ENCODE assay signal across 23 cellular contexts in genomic region chr2:212959469-212960117, GRCh38.
DNase-seq lines count a peak whose midpoint lies in the region; ATAC-seq and TF ChIP-seq lines count a peak whose summit lies in the region.
"Had no signal": no experiment of that assay in that cellular context is flagged by ENCODE, and none has a peak within 500 bp of the region (broad histone marks: within the 10 kb centered on the region; RNA-seq: fewer than 3 reads in every experiment).

No MANE protein-coding gene starts in this region.

- H3K4me3 Mint-ChIP-seq in T-helper 17 cell = peak overlapping the region; percentile 25
- H3K4me3 Mint-ChIP-seq: neural crest cell had no signal

- no peak overlapping the region for H2AFZ ChIP-seq in DND-41 (ENCODE audit: low read depth, low read length)
- H2AFZ ChIP-seq in smooth muscle cell (ENCODE audit: low read depth) = no peak overlapping the region

- H3K4me3 ChIP-seq in DND-41 (ENCODE audit: low read depth in 1 of 2, low read length in 2 of 2) (0 out of 4 replicates have a peak overlapping the region, but pooled peaks of 1 of the 2 experiments have one; percentile 2), smooth muscle cell (no peak overlapping the region), lower lobe of right lung (no peak overlapping the region)
- H3K4me3 ChIP-seq: adrenal gland, tibial nerve had no signal

- H4K20me1 ChIP-seq in DND-41 (ENCODE audit: insufficient read depth, low read length) (no peaks in the 10 kb centered on the region), smooth muscle cell (ENCODE audit: low read depth) (no peaks in the 10 kb centered on the region)

- ATAC-seq in DND-41 (ENCODE audit: insufficient read depth, low read depth) (no peak), T-helper 17 cell (no peak), foreskin keratinocyte (no peak), GM21717 (IDR thresholded peaks at IDR 0.05; ENCODE audit: unreplicated experiment) (no peak), lower lobe of right lung (no peak), HG03354 (IDR thresholded peaks at IDR 0.05; ENCODE audit: poor library complexity, severe bottlenecking, unreplicated experiment) (no peak)

- peak; percentile 14 for DNase-seq in DND-41
- no peak for DNase-seq in T-helper 17 cell
- DNase-seq in foreskin keratinocyte = peak in 1 of 2 donors; percentile 48
- no peak for DNase-seq in smooth muscle cell (lab: John Stamatoyannopoulos, UW; ENCODE audit: unreplicated experiment)
- no peak for DNase-seq in lower lobe of right lung
- DNase-seq: activated CD4-positive, alpha-beta T cell treated with anti-CD3 and anti-CD28 coated beads, Interleukin-2, amount 50 U/mL, for 1 hour; activated gamma-delta T cell treated with Interleukin-2 at 50 U/mL for 16 hours; adrenal gland; COR-L47; HCEC 1CT; left cardiac atrium; midbrain; NCI-H1417 treated with DMSO at 0.1 percent for 48 hours; NCI-H526; SHP77 treated with DMSO at 0.1 percent for 48 hours; stimulated activated naive CD8-positive, alpha-beta T cell treated with anti-CD3 and anti-CD28 coated beads, Interleukin-15, Interleukin-2, amounts not matched to agents 100 U/mL and 50 U/mL, for 24 hours; T-helper 1 cell had no signal

- H3K79me2 ChIP-seq in DND-41 (ENCODE audit: insufficient read depth, low read length) = no peaks in the 10 kb centered on the region
- no peaks in the 10 kb centered on the region for H3K79me2 ChIP-seq in smooth muscle cell (ENCODE audit: low read depth)

- peaks cover 7% of the 10 kb centered on the region for H3K36me3 ChIP-seq in DND-41 (ENCODE audit: insufficient read depth, low read length)
- H3K36me3 ChIP-seq in smooth muscle cell (ENCODE audit: low read depth) = no peaks in the 10 kb centered on the region
- no peaks in the 10 kb centered on the region for H3K36me3 ChIP-seq in lower lobe of right lung
- H3K36me3 ChIP-seq: adrenal gland, tibial nerve had no signal

- H3K27me3 ChIP-seq in DND-41 (ENCODE audit: insufficient read depth, low read length, poor library complexity) = no peaks in the 10 kb centered on the region
- no peaks in the 10 kb centered on the region for H3K27me3 ChIP-seq in foreskin keratinocyte
- H3K27me3 ChIP-seq in smooth muscle cell (ENCODE audit: low read depth) = no peaks in the 10 kb centered on the region
- H3K27me3 ChIP-seq in lower lobe of right lung (ENCODE audit: low read depth) = no peaks in the 10 kb centered on the region
- H3K27me3 ChIP-seq: adrenal gland, tibial nerve had no signal

- no peaks in the 10 kb centered on the region for H3K9me3 ChIP-seq in DND-41 (ENCODE audit: insufficient read depth, low read length, severe bottlenecking)
- H3K9me3 ChIP-seq in T-helper 17 cell (ENCODE audit: control insufficient read depth, low read length, poor library complexity, severe bottlenecking) = no peaks in the 10 kb centered on the region
- H3K9me3 ChIP-seq in smooth muscle cell (replicated peaks; ENCODE audit: low read depth) = no peaks in the 10 kb centered on the region
- H3K9me3 ChIP-seq in lower lobe of right lung = no peaks in the 10 kb centered on the region
- H3K9me3 ChIP-seq: adrenal gland, tibial nerve had no signal

- H3K9ac ChIP-seq in DND-41 (ENCODE audit: low read depth, low read length) (peak overlapping the region; percentile 10; the same call in 1 of the 2 replicates), smooth muscle cell (ENCODE audit: low read depth) (no peak overlapping the region)

- intact Hi-C loops in lower lobe of right lung (cut with DNase I) = no loop called here

- no peaks in the 10 kb centered on the region for H3F3A ChIP-seq in smooth muscle cell (ENCODE audit: low read depth)

- 70% methylated on average over 1 of the region's 1 CpG for WGBS in smooth muscle cell (ENCODE audit: low lambda C conversion rate)

- peak overlapping the region; percentile 70 for H3K27ac Mint-ChIP-seq in T-helper 17 cell
- H3K27ac Mint-ChIP-seq: progenitor cell of endocrine pancreas had no signal

- H3K4me1 Mint-ChIP-seq in T-helper 17 cell = peaks cover 20% of the 10 kb centered on the region
- H3K4me1 Mint-ChIP-seq: neural crest cell had no signal

- H3K4me1 ChIP-seq in DND-41 (ENCODE audit: insufficient read depth, low read length) (peaks cover 60% of the 10 kb centered on the region), foreskin keratinocyte (peaks cover 14% of the 10 kb centered on the region), smooth muscle cell (ENCODE audit: low read depth) (no peaks in the 10 kb centered on the region), lower lobe of right lung (peaks cover 15% of the 10 kb centered on the region)
- H3K4me1 ChIP-seq: adrenal gland had no signal

- peak overlapping the region; percentile 33 for H3K4me2 ChIP-seq in DND-41 (ENCODE audit: insufficient read depth, low read length)
- H3K4me2 ChIP-seq in smooth muscle cell = peak overlapping the region; percentile 48

- no peaks in the 10 kb centered on the region for H3K36me3 Mint-ChIP-seq in T-helper 17 cell (ENCODE audit: low read depth)

- no peaks in the 10 kb centered on the region for H3K27me3 Mint-ChIP-seq in T-helper 17 cell
- H3K27me3 Mint-ChIP-seq: progenitor cell of endocrine pancreas had no signal

- TF ChIP-seq CTCF in DND-41 (IDR thresholded peaks at IDR 0.05; ENCODE audit: borderline replicate concordance, extremely low read depth, low read length, poor library complexity, severe bottlenecking) (no peak), foreskin keratinocyte (conservative IDR thresholded peaks at IDR 0.05) (no peak), smooth muscle cell (IDR thresholded peaks at IDR 0.05; ENCODE audit: borderline replicate concordance, insufficient read depth, poor library complexity, severe bottlenecking) (no peak), lower lobe of right lung (IDR thresholded peaks at IDR 0.05) (no peak)

- H3K27ac ChIP-seq in DND-41 (ENCODE audit: low read length) = peak overlapping the region; percentile 82
- H3K27ac ChIP-seq in foreskin keratinocyte = peak overlapping the region; percentile 46
- H3K27ac ChIP-seq in smooth muscle cell (ENCODE audit: low read depth) = peak overlapping the region; percentile 39
- H3K27ac ChIP-seq in lower lobe of right lung = no peak overlapping the region
- H3K27ac ChIP-seq: adrenal gland, VCaP had no signal
